ENCODE assay signal across 1 cellular context in the genomic region with DNA sequence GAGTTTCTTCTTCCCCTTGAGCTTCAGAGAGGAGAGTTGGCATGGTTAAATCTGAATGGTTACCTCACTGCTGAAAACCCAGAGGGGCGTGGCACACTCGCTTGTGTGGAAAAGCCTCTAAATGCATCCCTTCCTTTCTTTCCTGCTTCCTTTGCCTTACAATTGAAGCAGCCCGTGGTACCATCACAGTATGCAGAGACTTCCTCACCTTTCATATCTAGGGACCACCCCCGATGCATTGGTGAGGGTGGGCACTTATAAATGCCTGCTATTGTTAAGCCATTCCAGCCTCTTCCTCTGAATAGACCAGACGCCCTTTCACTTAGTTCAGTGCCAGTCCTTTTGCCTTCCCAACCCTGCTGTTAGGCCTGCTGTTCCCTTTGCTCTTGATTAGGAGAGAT.
TF ChIP-seq lines count a peak whose summit lies in the region.

No MANE protein-coding gene starts in this region.

TF ChIP-seq in WTC11, 78 proteins besides CTCF, POLR2A, EP300 and RAD21 (continued from another document):
- TF ChIP-seq, protein P1, sequence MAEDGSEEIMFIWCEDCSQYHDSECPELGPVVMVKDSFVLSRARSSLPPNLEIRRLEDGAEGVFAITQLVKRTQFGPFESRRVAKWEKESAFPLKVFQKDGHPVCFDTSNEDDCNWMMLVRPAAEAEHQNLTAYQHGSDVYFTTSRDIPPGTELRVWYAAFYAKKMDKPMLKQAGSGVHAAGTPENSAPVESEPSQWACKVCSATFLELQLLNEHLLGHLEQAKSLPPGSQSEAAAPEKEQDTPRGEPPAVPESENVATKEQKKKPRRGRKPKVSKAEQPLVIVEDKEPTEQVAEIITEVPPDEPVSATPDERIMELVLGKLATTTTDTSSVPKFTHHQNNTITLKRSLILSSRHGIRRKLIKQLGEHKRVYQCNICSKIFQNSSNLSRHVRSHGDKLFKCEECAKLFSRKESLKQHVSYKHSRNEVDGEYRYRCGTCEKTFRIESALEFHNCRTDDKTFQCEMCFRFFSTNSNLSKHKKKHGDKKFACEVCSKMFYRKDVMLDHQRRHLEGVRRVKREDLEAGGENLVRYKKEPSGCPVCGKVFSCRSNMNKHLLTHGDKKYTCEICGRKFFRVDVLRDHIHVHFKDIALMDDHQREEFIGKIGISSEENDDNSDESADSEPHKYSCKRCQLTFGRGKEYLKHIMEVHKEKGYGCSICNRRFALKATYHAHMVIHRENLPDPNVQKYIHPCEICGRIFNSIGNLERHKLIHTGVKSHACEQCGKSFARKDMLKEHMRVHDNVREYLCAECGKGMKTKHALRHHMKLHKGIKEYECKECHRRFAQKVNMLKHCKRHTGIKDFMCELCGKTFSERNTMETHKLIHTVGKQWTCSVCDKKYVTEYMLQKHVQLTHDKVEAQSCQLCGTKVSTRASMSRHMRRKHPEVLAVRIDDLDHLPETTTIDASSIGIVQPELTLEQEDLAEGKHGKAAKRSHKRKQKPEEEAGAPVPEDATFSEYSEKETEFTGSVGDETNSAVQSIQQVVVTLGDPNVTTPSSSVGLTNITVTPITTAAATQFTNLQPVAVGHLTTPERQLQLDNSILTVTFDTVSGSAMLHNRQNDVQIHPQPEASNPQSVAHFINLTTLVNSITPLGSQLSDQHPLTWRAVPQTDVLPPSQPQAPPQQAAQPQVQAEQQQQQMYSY (CRISPR knock-in tag; IDR thresholded peaks at IDR 0.05) = no peak
